Comparison of ENCODE assay signal across 17 cellular contexts in the genomic region with DNA sequence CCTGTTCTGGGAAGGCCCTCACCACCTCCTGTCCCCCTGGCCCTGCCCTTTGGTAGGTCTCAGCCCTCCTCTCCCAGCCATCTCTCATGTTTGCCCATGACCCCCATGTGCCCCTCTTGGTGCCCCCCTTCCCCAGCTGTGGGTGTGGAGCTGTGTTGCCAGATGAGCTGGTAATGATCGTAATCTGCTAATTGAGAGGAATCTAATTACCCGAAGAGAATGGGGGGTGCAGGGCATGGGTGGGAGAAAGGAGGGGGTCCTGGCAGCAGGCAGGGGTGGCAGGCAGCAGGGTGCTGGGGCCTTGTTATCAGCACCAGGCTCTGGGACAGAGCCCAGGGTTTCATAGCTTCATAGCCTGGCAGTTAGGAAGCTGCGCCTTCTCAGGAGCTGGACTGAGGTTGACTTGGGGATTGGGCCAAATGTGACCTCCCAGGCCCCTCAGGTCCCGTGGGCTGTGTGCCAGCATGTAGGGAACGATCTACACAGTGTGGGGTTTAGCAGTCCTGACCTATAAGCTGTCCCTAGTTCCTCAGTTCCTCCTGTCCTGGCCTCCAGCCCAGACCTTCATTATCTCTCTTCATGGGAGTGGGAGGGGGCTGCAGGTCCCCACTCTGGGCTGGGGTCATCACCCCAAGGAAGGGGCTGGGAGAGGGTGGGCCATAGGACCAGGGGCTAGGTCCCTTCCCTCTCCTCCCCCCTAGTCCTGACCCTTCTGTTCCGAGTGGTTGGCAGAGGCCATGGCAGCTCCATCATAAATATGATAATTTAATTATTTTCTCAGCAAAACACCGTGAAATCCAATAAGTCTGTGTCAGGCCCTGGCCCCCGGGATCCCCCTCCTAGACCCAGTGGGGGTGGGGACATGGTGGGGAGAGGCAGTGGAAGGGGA. TPM values are rescaled to one million over a fixed set of nuclear protein-coding genes. Genes with fewer than 3 reads are reported as not detected.
DNase-seq lines count a peak whose midpoint lies in the region; ATAC-seq and TF ChIP-seq lines count a peak whose summit lies in the region.
"Had no signal": no experiment of that assay in that cellular context is flagged by ENCODE, and none has a peak within 500 bp of the region (broad histone marks: within the 10 kb centered on the region; RNA-seq: fewer than 3 reads in every experiment).

No MANE protein-coding gene starts in this region.

- no peak overlapping the region for H3K4me3 ChIP-seq in WERI-Rb-1 (ENCODE audit: low read depth, low read length)
- no peak overlapping the region for H3K4me3 ChIP-seq in liver (ENCODE audit: low read depth in 1 of 3, low read length in 3 of 3)
- H3K4me3 ChIP-seq: tibial artery had no signal

- no peak for ATAC-seq in HG03159 (IDR thresholded peaks at IDR 0.05; ENCODE audit: unreplicated experiment)
- ATAC-seq: HCT116, sciatic nerve had no signal

- no peak for TF ChIP-seq RAD21 in liver (IDR thresholded peaks at IDR 0.05)

- H3K9me3 ChIP-seq in WERI-Rb-1 (ENCODE audit: severe bottlenecking): no peaks in the 10 kb centered on the region
- no peaks in the 10 kb centered on the region for H3K9me3 ChIP-seq in liver (ENCODE audit: control insufficient read depth in 4 of 4, low read length in 3 of 4)
- H3K9me3 ChIP-seq: tibial artery had no signal

- H3K36me3 ChIP-seq in WERI-Rb-1 (peaks cover 14% of the 10 kb centered on the region), liver (ENCODE audit: control insufficient read depth in 4 of 4, insufficient read depth in 3 of 4, low read depth in 1 of 4, low read length in 3 of 4) (peaks cover 14 to 30% (median 15%) of the 10 kb centered on the region in 4 donors)

- no peak for TF ChIP-seq CTCF in WERI-Rb-1 (IDR thresholded peaks at IDR 0.05; ENCODE audit: low read depth, low read length)
- no peak for TF ChIP-seq CTCF in liver (IDR thresholded peaks at IDR 0.05; ENCODE audit: low read depth, low read length, missing input control)

- WGBS in liver: 72% methylated on average over 8 of the region's 8 CpGs

- H3K27me3 ChIP-seq in WERI-Rb-1 (ENCODE audit: insufficient read depth, low read depth, severe bottlenecking): no peaks in the 10 kb centered on the region
- H3K27me3 ChIP-seq in liver (ENCODE audit: control insufficient read depth in 4 of 4, insufficient read depth in 4 of 4, low read length in 3 of 4): no peaks in the 10 kb centered on the region

- no peak overlapping the region for H3K9ac ChIP-seq in liver (ENCODE audit: low read depth in 1 of 2, low read length in 2 of 2)
- H3K9ac ChIP-seq: KMS-11 had no signal

- DNase-seq in NCI-H2171 treated with DMSO at 0.1 percent for 48 hours (lab: John Stamatoyannopoulos, UW): peak; percentile 85
- DNase-seq in NCI-H2171 (lab: John Stamatoyannopoulos, UW): no peak
- DNase-seq in WERI-Rb-1: no peak
- no peak for DNase-seq in Ammon's horn (ENCODE audit: low spot score)
- DNase-seq: CD4-positive, alpha-beta memory T cell; cortex of kidney; NCI-H1417; NCI-H345; stimulated activated CD8-positive, alpha-beta memory T cell treated with anti-CD3 and anti-CD28 coated beads, Interleukin-4, amount 100 ng/mL, for 48 hours had no signal

- peaks cover 0 to 9% (median 6%) of the 10 kb centered on the region in 4 donors for H3K4me1 ChIP-seq in liver (ENCODE audit: control insufficient read depth in 4 of 4, insufficient read depth in 4 of 4, low read length in 3 of 4)

- H3K27ac ChIP-seq in WERI-Rb-1 (peak overlapping the region; percentile 90), liver (ENCODE audit: low read depth in 1 of 2, low read length in 2 of 2) (no peak overlapping the region)
- H3K27ac ChIP-seq: KMS-11, tibial artery had no signal

TF ChIP-seq in liver, 16 proteins besides CTCF, POLR2A, EP300 and RAD21:
- TF ChIP-seq RXRA (IDR thresholded peaks at IDR 0.05) (no peak), FOXA2 (IDR thresholded peaks at IDR 0.05) (no peak)
- TF ChIP-seq, protein P1, sequence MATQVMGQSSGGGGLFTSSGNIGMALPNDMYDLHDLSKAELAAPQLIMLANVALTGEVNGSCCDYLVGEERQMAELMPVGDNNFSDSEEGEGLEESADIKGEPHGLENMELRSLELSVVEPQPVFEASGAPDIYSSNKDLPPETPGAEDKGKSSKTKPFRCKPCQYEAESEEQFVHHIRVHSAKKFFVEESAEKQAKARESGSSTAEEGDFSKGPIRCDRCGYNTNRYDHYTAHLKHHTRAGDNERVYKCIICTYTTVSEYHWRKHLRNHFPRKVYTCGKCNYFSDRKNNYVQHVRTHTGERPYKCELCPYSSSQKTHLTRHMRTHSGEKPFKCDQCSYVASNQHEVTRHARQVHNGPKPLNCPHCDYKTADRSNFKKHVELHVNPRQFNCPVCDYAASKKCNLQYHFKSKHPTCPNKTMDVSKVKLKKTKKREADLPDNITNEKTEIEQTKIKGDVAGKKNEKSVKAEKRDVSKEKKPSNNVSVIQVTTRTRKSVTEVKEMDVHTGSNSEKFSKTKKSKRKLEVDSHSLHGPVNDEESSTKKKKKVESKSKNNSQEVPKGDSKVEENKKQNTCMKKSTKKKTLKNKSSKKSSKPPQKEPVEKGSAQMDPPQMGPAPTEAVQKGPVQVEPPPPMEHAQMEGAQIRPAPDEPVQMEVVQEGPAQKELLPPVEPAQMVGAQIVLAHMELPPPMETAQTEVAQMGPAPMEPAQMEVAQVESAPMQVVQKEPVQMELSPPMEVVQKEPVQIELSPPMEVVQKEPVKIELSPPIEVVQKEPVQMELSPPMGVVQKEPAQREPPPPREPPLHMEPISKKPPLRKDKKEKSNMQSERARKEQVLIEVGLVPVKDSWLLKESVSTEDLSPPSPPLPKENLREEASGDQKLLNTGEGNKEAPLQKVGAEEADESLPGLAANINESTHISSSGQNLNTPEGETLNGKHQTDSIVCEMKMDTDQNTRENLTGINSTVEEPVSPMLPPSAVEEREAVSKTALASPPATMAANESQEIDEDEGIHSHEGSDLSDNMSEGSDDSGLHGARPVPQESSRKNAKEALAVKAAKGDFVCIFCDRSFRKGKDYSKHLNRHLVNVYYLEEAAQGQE (IDR thresholded peaks at IDR 0.05): peak; percentile 53
- TF ChIP-seq, protein P2, sequence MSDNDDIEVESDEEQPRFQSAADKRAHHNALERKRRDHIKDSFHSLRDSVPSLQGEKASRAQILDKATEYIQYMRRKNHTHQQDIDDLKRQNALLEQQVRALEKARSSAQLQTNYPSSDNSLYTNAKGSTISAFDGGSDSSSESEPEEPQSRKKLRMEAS (IDR thresholded peaks at IDR 0.05): no peak

RNA-seq across cellular contexts. Expression of a gene that starts 6.5 kb away (rescaled TPM):
- total RNA-seq in liver: 1 to 10 TPM in 1 of 2 donors, under 1 TPM in 1; 0.08 to 1.5 TPM
- polyA plus RNA-seq in liver: not detected
- total RNA-seq: activated CD8-positive, alpha-beta memory T cell treated with anti-CD3 and anti-CD28 coated beads for 36 hours; kidney epithelial cell had no signal
- polyA plus RNA-seq: CD4-positive, alpha-beta memory T cell had no signal

RNA-seq across cellular contexts. Expression of a gene that starts 9.1 kb away (rescaled TPM):
- total RNA-seq in liver: 10 to 100 TPM; 20.2 to 59.4 TPM
- polyA plus RNA-seq in liver: 10 to 100 TPM; 32.6 to 54.3 TPM

RNA-seq across cellular contexts. Expression of a gene that starts 35.8 kb away (rescaled TPM):
- total RNA-seq in liver: 10 to 100 TPM; 26.5 to 85.2 TPM
- polyA plus RNA-seq in liver: 100 to 1,000 TPM in 1 of 2 donors, 10 to 100 TPM in 1; 31.1 to 135 TPM

RNA-seq across cellular contexts. Expression of a gene that starts 36.0 kb away (rescaled TPM):
- total RNA-seq in liver: 1 to 10 TPM; 1.1 to 1.8 TPM
- 1 to 10 TPM in 1 of 2 donors, under 1 TPM in 1; 0.74 to 1.9 TPM for polyA plus RNA-seq in liver
- polyA plus RNA-seq: CD4-positive, alpha-beta memory T cell had no signal
